9 cellular contexts compared by ENCODE assay signal in genomic region chr2:182763311-182763912, GRCh38. TPM values are rescaled to one million over a fixed set of nuclear protein-coding genes. Genes with fewer than 3 reads are reported as not detected.
DNase-seq lines count a peak whose midpoint lies in the region; ATAC-seq and TF ChIP-seq lines count a peak whose summit lies in the region.
"Had no signal": no experiment of that assay in that cellular context is flagged by ENCODE, and none has a peak within 500 bp of the region (broad histone marks: within the 10 kb centered on the region; RNA-seq: fewer than 3 reads in every experiment).

No MANE protein-coding gene starts in this region.

- H3K27ac ChIP-seq in Peyer's patch (no peak overlapping the region), gastrocnemius medialis (peak overlapping the region in 1 of 4 donors; percentile 21)
- H3K27ac ChIP-seq in CD4-positive, alpha-beta memory T cell (ENCODE audit: low read depth, low read length), result no peak overlapping the region
- H3K27ac ChIP-seq: skin epidermis had no signal

- POLR2A ChIA-PET in activated CD4-positive, alpha-beta memory T cell treated with anti-CD3 and anti-CD28 coated beads for 36 hours (lab: Charles Lee), result no interaction called here
- POLR2A ChIA-PET in CD4-positive, alpha-beta memory T cell (lab: Charles Lee; ENCODE audit: partially characterized antibody), result no interaction called here

- H3K4me3 Mint-ChIP-seq in activated CD4-positive, alpha-beta memory T cell treated with anti-CD3 and anti-CD28 coated beads for 36 hours, result no peak overlapping the region
- H3K4me3 Mint-ChIP-seq in CD4-positive, alpha-beta memory T cell, result no peak overlapping the region

- intact Hi-C loops in gastrocnemius medialis (cut with DNase I; ENCODE audit: low total_unique reads), result loop anchor here (2.0 to 5.0 kb wide), 2 partner anchors 217 to 274 kb away; partner anchors contain the start of gene NCKAP1
- intact Hi-C loops in activated CD4-positive, alpha-beta memory T cell treated with anti-CD3 and anti-CD28 coated beads for 36 hours (cut with micrococcal nuclease), result loop anchor here (1.0 kb wide), 1 partner anchor 217 kb away; no protein-coding TSS in a partner anchor
- intact Hi-C loops in CD4-positive, alpha-beta memory T cell (cut with micrococcal nuclease), result loop anchor here (10.0 kb wide), 1 partner anchor 211 kb away; no protein-coding TSS in a partner anchor

- CTCF ChIA-PET in activated CD4-positive, alpha-beta memory T cell treated with anti-CD3 and anti-CD28 coated beads for 36 hours (lab: Charles Lee), result interaction anchor here (0.7 to 2.7 kb wide), 7 partner anchors 9 to 227 kb away, joined by 3 to 14 read pairs (median 5); no protein-coding TSS in a partner anchor
- CTCF ChIA-PET in CD4-positive, alpha-beta memory T cell (lab: Charles Lee; ENCODE audit: partially characterized antibody), result interaction anchor here (0.8 kb wide), 2 partner anchors 217 to 221 kb away, joined by 3 to 4 read pairs; no protein-coding TSS in a partner anchor

- no peaks in the 10 kb centered on the region for H3K27me3 Mint-ChIP-seq in activated CD4-positive, alpha-beta memory T cell treated with anti-CD3 and anti-CD28 coated beads for 36 hours
- no peaks in the 10 kb centered on the region for H3K27me3 Mint-ChIP-seq in CD4-positive, alpha-beta memory T cell

- in situ Hi-C loops in gastrocnemius medialis (cut with MboI; ENCODE audit: low sequenced_read_pairs in 4 of 4), result loop anchor here in 2 of 4 donors (5.0 kb wide), 1 partner anchor 219 kb away; no protein-coding TSS in a partner anchor

- H3K36me3 ChIP-seq in Peyer's patch (peaks cover 0 to 26% (median 0%) of the 10 kb centered on the region in 3 donors), gastrocnemius medialis (peaks cover 0 to 16% of the 10 kb centered on the region in 2 donors)
- peaks cover 40% of the 10 kb centered on the region for H3K36me3 ChIP-seq in CD4-positive, alpha-beta memory T cell (ENCODE audit: insufficient read depth, low read length)

- no peaks in the 10 kb centered on the region for H3K4me1 ChIP-seq in Peyer's patch
- peaks cover 3 to 10% of the 10 kb centered on the region in 2 donors for H3K4me1 ChIP-seq in gastrocnemius medialis
- H3K4me1 ChIP-seq in CD4-positive, alpha-beta memory T cell (ENCODE audit: insufficient read depth, low read length), result no peaks in the 10 kb centered on the region

- H3K4me3 ChIP-seq in Peyer's patch (no peak overlapping the region), fibroblast of villous mesenchyme (ENCODE audit: low read depth, low read length) (no peak overlapping the region), gastrocnemius medialis (no peak overlapping the region)
- H3K4me3 ChIP-seq in CD4-positive, alpha-beta memory T cell (ENCODE audit: low read length in 2 of 2), result no peak overlapping the region
- H3K4me3 ChIP-seq: skin epidermis had no signal

- no peak overlapping the region for H3K27ac Mint-ChIP-seq in activated CD4-positive, alpha-beta memory T cell treated with anti-CD3 and anti-CD28 coated beads for 36 hours
- H3K27ac Mint-ChIP-seq in CD4-positive, alpha-beta memory T cell, result no peak overlapping the region
- H3K27ac Mint-ChIP-seq in activated naive CD4-positive, alpha-beta T cell treated with anti-CD3 and anti-CD28 coated beads, Interleukin-2, amount 50 U/mL, for 72 hours, result no peak overlapping the region

- peak in 4 of 6 experiments; percentile 38 to 63 (median 58) for TF ChIP-seq CTCF in Peyer's patch (IDR thresholded peaks at IDR 0.05)
- peak; percentile 66 for TF ChIP-seq CTCF in fibroblast of villous mesenchyme (IDR thresholded peaks at IDR 0.05; ENCODE audit: insufficient read depth, low read depth, low read length)
- peak; percentile 35 to 69 (median 51) for TF ChIP-seq CTCF in gastrocnemius medialis (IDR thresholded peaks at IDR 0.05 in 4 of 5, conservative IDR thresholded peaks at IDR 0.05 in 1 of 5)

- H3K36me3 Mint-ChIP-seq in activated CD4-positive, alpha-beta memory T cell treated with anti-CD3 and anti-CD28 coated beads for 36 hours, result peaks cover 49% of the 10 kb centered on the region
- peaks cover 58 to 77% of the 10 kb centered on the region in 2 donors for H3K36me3 Mint-ChIP-seq in CD4-positive, alpha-beta memory T cell
- H3K36me3 Mint-ChIP-seq in activated naive CD4-positive, alpha-beta T cell treated with anti-CD3 and anti-CD28 coated beads, Interleukin-2, amount 50 U/mL, for 72 hours, result peaks cover 15 to 58% of the 10 kb centered on the region in 2 donors

- peaks cover 3% of the 10 kb centered on the region for H3K4me1 Mint-ChIP-seq in activated CD4-positive, alpha-beta memory T cell treated with anti-CD3 and anti-CD28 coated beads for 36 hours (ENCODE audit: low read depth)
- peaks cover 0 to 4% (median 2%) of the 10 kb centered on the region in 4 donors for H3K4me1 Mint-ChIP-seq in CD4-positive, alpha-beta memory T cell

- H3K9me3 ChIP-seq in Peyer's patch (no peaks in the 10 kb centered on the region), gastrocnemius medialis (no peaks in the 10 kb centered on the region)
- no peaks in the 10 kb centered on the region for H3K9me3 ChIP-seq in CD4-positive, alpha-beta memory T cell (ENCODE audit: control insufficient read depth in 1 of 2, low read length in 2 of 2)

- peaks cover 3% of the 10 kb centered on the region for H3K9me3 Mint-ChIP-seq in activated CD4-positive, alpha-beta memory T cell treated with anti-CD3 and anti-CD28 coated beads for 36 hours
- peaks cover 0 to 8% (median 3%) of the 10 kb centered on the region in 8 donors for H3K9me3 Mint-ChIP-seq in CD4-positive, alpha-beta memory T cell
- no peaks in the 10 kb centered on the region for H3K9me3 Mint-ChIP-seq in activated naive CD4-positive, alpha-beta T cell treated with anti-CD3 and anti-CD28 coated beads, Interleukin-2, amount 50 U/mL, for 72 hours

- DNase-seq in ELF-1 (ENCODE audit: low read depth, low spot score) (peak; percentile 50), Peyer's patch (peak in 1 of 3 donors; percentile 50), fibroblast of villous mesenchyme (ENCODE audit: low read depth) (peak; percentile 48), gastrocnemius medialis (no peak)
- DNase-seq in activated CD4-positive, alpha-beta memory T cell treated with anti-CD3 and anti-CD28 coated beads for 36 hours, result no peak
- DNase-seq in CD4-positive, alpha-beta memory T cell, result no peak
- no peak for DNase-seq in activated naive CD4-positive, alpha-beta T cell treated with anti-CD3 and anti-CD28 coated beads, Interleukin-2, amount 50 U/mL, for 72 hours (ENCODE audit: low spot score in 2 of 2)

- peak; percentile 65 for ATAC-seq in HG02943 (IDR thresholded peaks at IDR 0.05; ENCODE audit: low read depth, unreplicated experiment)
- ATAC-seq in gastrocnemius medialis, result peak; percentile 60 to 69
- no peak for ATAC-seq in activated naive CD4-positive, alpha-beta T cell treated with anti-CD3 and anti-CD28 coated beads, Interleukin-2, amount 50 U/mL, for 72 hours

- TF ChIP-seq POLR2A in Peyer's patch (IDR thresholded peaks at IDR 0.05), result no peak
- no peak for TF ChIP-seq POLR2A in gastrocnemius medialis (IDR thresholded peaks at IDR 0.05)

- H3K27me3 ChIP-seq in Peyer's patch (no peaks in the 10 kb centered on the region), gastrocnemius medialis (no peaks in the 10 kb centered on the region)
- no peaks in the 10 kb centered on the region for H3K27me3 ChIP-seq in CD4-positive, alpha-beta memory T cell (ENCODE audit: insufficient read depth, low read length)

RNA-seq across cellular contexts. Expression of gene DNAJC10, which starts 47.4 kb away (rescaled TPM):
- 10 to 100 TPM; 22.9 to 58.6 (median 33.4) TPM for total RNA-seq in Peyer's patch
- 104 and 116 TPM in 2 replicates for total RNA-seq in fibroblast of villous mesenchyme
- 10 to 100 TPM; 13.6 to 33.6 (median 22.5) TPM for total RNA-seq in gastrocnemius medialis
- 10 to 100 TPM; 59.0 to 63.6 TPM for total RNA-seq in activated CD4-positive, alpha-beta memory T cell treated with anti-CD3 and anti-CD28 coated beads for 36 hours
- 10 to 100 TPM; 56.5 to 57.3 TPM for total RNA-seq in CD4-positive, alpha-beta memory T cell
- polyA plus RNA-seq in CD4-positive, alpha-beta memory T cell, result 10 to 100 TPM; 52.2 to 62.4 TPM
- total RNA-seq in activated naive CD4-positive, alpha-beta T cell treated with anti-CD3 and anti-CD28 coated beads, Interleukin-2, amount 50 U/mL, for 72 hours, result 10 to 100 TPM; 36.9 to 37.2 TPM

Comparison
In these comparisons a context has a peak if more than half of its experiments do, and no peak if none do; other contexts are left out.
1. DNase-seq: peak in ELF-1 (single experiment) and fibroblast of villous mesenchyme (single experiment); none in gastrocnemius medialis (0 of 2), activated CD4-positive, alpha-beta memory T cell treated with anti-CD3 and anti-CD28 coated beads for 36 hours (single experiment), CD4-positive, alpha-beta memory T cell (0 of 5) and activated naive CD4-positive, alpha-beta T cell treated with anti-CD3 and anti-CD28 coated beads, Interleukin-2, amount 50 U/mL, for 72 hours (0 of 2).
2. ATAC-seq: peak in HG02943 (single experiment) and gastrocnemius medialis (2 of 2); none in activated naive CD4-positive, alpha-beta T cell treated with anti-CD3 and anti-CD28 coated beads, Interleukin-2, amount 50 U/mL, for 72 hours (0 of 2).
3. Peak in every context shown above with its lines, with median percentiles within 50 percentile points of each other: CTCF ChIP-seq.